Comparison of ENCODE assay signal across 8 cellular contexts in the genomic region with DNA sequence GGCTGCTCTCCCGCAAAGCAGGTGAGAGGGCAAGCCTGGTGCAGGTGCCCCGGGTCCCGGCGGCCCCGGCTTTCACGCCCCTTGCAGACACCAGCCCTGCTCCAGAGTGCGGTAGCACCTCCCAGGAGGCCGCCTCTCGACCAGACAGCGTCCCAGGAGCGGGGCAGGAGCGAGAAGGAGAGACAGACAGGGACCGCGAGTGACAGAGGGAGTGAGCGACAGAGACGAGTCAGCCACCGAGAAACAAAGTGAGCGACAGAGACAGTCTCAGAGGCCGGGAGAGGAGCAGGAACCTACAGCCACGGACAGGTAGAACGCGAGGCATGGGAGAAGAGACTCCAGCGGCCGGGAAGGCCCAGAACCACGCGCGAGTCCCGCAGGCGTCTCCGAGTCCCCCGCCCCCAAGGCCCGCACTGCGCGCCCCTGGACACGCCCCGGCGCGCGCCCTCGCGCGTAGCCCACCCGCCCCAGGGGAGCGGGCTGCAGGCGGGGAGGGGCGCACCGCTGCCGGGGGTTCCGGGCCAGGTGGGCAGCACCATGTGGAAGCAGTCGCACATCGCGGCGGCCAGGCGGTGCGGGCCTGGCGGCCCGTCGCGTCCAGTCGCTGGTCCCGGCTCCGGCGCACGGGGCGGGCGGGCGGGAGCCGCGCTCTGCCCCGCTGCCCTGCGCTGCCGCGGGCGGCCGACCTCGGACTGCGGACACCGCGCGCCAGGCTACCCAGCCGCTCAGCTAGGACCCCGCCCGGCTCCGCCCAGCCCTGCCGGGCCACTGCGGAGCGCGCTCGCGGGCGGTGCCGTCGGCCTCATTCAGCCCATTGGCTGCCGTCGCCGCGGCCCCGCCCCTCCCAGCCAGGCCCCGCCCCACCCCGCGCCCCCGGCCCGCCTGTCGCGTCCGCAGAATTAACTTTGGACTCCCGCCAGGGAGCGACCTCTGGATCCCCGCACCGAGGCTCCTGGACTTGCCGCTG. TPM values are rescaled to one million over a fixed set of nuclear protein-coding genes. Genes with fewer than 3 reads are reported as not detected.
A peak's percentile ranks its signal among the peaks of the same experiment; 100 is the strongest.
DNase-seq lines count a peak whose midpoint lies in the region; ATAC-seq and TF ChIP-seq lines count a peak whose summit lies in the region.

Gene AHNAK2 (minus strand): TSS at position 694 of the 967 bp plus-strand sequence. CDS start 137 bp downstream, at position 557.

- H3K27ac ChIP-seq in coronary artery = peak within 1 kb of the TSS in 1 of 2 donors; percentile 60

- DNase-seq in EL = peak; percentile 81
- peak; percentile 92 for DNase-seq in NCI-H146 (lab: John Stamatoyannopoulos, UW)
- peak; percentile 81 for DNase-seq in UCSD-AML1 (lab: John Stamatoyannopoulos, UW; ENCODE audit: unreplicated experiment)
- no peak for DNase-seq in coronary artery (ENCODE audit: low spot score)
- DNase-seq in kidney epithelial cell (ENCODE audit: low read depth) = no peak
- peak; percentile 78 for DNase-seq in stimulated activated CD4-positive, alpha-beta T cell treated with anti-CD3 and anti-CD28 coated beads, Interleukin-15, amount 100 ng/mL, for 24 hours

- H3K36me3 ChIP-seq in kidney epithelial cell (ENCODE audit: control insufficient read depth, insufficient read depth, low read length) = no peaks in the 10 kb centered on the region

- TF ChIP-seq CTCF in coronary artery (IDR thresholded peaks at IDR 0.05) = no peak
- no peak for TF ChIP-seq CTCF in kidney epithelial cell (IDR thresholded peaks at IDR 0.05; ENCODE audit: insufficient read depth, low read length, poor library complexity, severe bottlenecking)

- ATAC-seq in HG03342 (IDR thresholded peaks at IDR 0.05; ENCODE audit: unreplicated experiment) (no peak), GM18517 (IDR thresholded peaks at IDR 0.05; ENCODE audit: unreplicated experiment) (no peak)

- H3K4me3 ChIP-seq in coronary artery = peak within 1 kb of the TSS; percentile 79
- peak within 1 kb of the TSS; percentile 54 for H3K4me3 ChIP-seq in kidney epithelial cell (ENCODE audit: low read depth, low read length)

- H3K27me3 ChIP-seq in kidney epithelial cell (ENCODE audit: control insufficient read depth, insufficient read depth, low read length) = no peaks in the 10 kb centered on the region

RNA-seq across cellular contexts. Expression of gene AHNAK2, which starts in this region (rescaled TPM):
- 121 and 140 TPM in 2 replicates for total RNA-seq in kidney epithelial cell

Comparison
In these comparisons a context has a peak if more than half of its experiments do, and no peak if none do; other contexts are left out.
1. DNase-seq: peak in EL (single experiment), NCI-H146 (single experiment), UCSD-AML1 (single experiment) and stimulated activated CD4-positive, alpha-beta T cell treated with anti-CD3 and anti-CD28 coated beads, Interleukin-15, amount 100 ng/mL, for 24 hours (single experiment); none in coronary artery (single experiment) and kidney epithelial cell (single experiment).